In genomic region chr18:56461151-56461550, GRCh38 we compare ENCODE assay signal across 24 cellular contexts.
"Had no signal": no experiment of that assay in that cellular context is flagged by ENCODE, and none has a peak within 500 bp of the region (broad histone marks: within the 10 kb centered on the region; RNA-seq: fewer than 3 reads in every experiment).

No MANE protein-coding gene starts in this region.

- H3K27me3 ChIP-seq: dorsolateral prefrontal cortex, esophagus squamous epithelium, spleen, testis, tibial nerve, upper lobe of right lung had no signal

- DNase-seq: cortex of kidney; dorsolateral prefrontal cortex; effector CD8-positive, alpha-beta T cell; esophagus squamous epithelium; foreskin fibroblast; immature natural killer cell; left colon; mesendoderm; naive B cell; retina; spleen; stimulated activated CD4-positive, alpha-beta T cell treated with anti-CD3 and anti-CD28 coated beads, Interleukin-15, amount 100 ng/mL, for 24 hours; stimulated activated CD4-positive, alpha-beta T cell treated with anti-CD3 and anti-CD28 coated beads, Interleukin-1b, Interleukin-23, amount 100 ng/mL, for 48 hours; stimulated activated CD4-positive, alpha-beta T cell treated with anti-CD3 and anti-CD28 coated beads, Interleukin-4, amount 100 ng/mL, for 4 hours; stimulated activated naive B cell treated with anti-CD40 and anti-IgM and Interleukin-4, amounts not matched to agents 10 μg/mL and 1 μg/mL and 100 μg/mL, for 72 hours; stimulated activated naive CD8-positive, alpha-beta T cell treated with anti-CD3 and anti-CD28 coated beads, Interleukin-15, amount 100 ng/mL, for 72 hours; testis; upper lobe of right lung had no signal

- H3K27ac ChIP-seq: dorsolateral prefrontal cortex, parathyroid adenoma, prostate gland, testis, upper lobe of right lung had no signal

- ATAC-seq: left colon; sciatic nerve; stimulated activated naive B cell treated with anti-CD40 and anti-IgM and Interleukin-4, amounts not matched to agents 10 μg/mL and 1 μg/mL and 100 μg/mL, for 72 hours; stimulated activated naive CD8-positive, alpha-beta T cell treated with anti-CD3 and anti-CD28 coated beads, Interleukin-15, amount 100 ng/mL, for 72 hours; upper lobe of right lung had no signal

- H3K9me3 ChIP-seq: prostate gland, testis, upper lobe of right lung had no signal

- H3K4me3 ChIP-seq: dorsolateral prefrontal cortex, esophagus squamous epithelium, prostate gland, spleen, testis, tibial nerve, upper lobe of right lung had no signal

- H3K4me3 Mint-ChIP-seq: immature natural killer cell; naive B cell; nephron; stimulated activated naive B cell treated with anti-CD40 and anti-IgM and Interleukin-4, amounts not matched to agents 10 μg/mL and 1 μg/mL and 100 μg/mL, for 72 hours; stimulated activated naive CD8-positive, alpha-beta T cell treated with anti-CD3 and anti-CD28 coated beads, Interleukin-15, amount 100 ng/mL, for 72 hours had no signal

- H3K27ac Mint-ChIP-seq: immature natural killer cell; naive B cell; nephron; stimulated activated naive B cell treated with anti-CD40 and anti-IgM and Interleukin-4, amounts not matched to agents 10 μg/mL and 1 μg/mL and 100 μg/mL, for 72 hours; stimulated activated naive CD8-positive, alpha-beta T cell treated with anti-CD3 and anti-CD28 coated beads, Interleukin-15, amount 100 ng/mL, for 72 hours had no signal

- H3K36me3 ChIP-seq: esophagus squamous epithelium, prostate gland, spleen, tibial nerve, upper lobe of right lung had no signal

- H3K27me3 Mint-ChIP-seq: naive B cell; stimulated activated naive B cell treated with anti-CD40 and anti-IgM and Interleukin-4, amounts not matched to agents 10 μg/mL and 1 μg/mL and 100 μg/mL, for 72 hours had no signal

- H3K4me1 ChIP-seq: parathyroid adenoma, prostate gland, testis, upper lobe of right lung had no signal

- H3K4me1 Mint-ChIP-seq: immature natural killer cell; stimulated activated naive CD8-positive, alpha-beta T cell treated with anti-CD3 and anti-CD28 coated beads, Interleukin-15, amount 100 ng/mL, for 72 hours had no signal

- FAIRE-seq: keratinocyte had no signal
